In the genomic region with DNA sequence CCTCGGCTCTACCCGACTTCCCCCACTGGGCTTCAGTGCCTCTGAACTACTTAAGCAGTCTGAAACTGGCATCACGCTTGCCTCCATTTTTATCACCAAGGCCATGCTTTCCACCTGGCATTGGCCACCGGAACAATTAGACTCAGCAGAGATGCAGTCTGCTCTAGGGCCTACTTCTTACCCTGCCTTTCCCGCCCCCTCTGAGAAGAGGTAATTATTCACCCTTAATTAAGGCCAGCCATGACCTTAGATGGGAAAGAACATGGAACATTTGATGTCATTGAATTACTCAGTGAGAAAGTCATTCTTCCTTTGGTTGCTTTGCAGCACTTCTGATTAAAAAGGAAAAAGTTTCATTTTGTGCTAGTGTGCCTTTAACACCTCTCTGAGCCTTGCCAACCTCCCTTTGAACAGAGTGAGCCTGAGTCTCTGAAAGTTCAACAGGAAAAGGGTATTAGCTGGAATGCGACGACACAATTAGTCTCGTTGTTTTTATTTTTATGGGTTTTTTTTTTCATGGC, we compare ENCODE assay signal across 9 cellular contexts.
DNase-seq lines count a peak whose midpoint lies in the region; ATAC-seq and TF ChIP-seq lines count a peak whose summit lies in the region.
"Had no signal": no experiment of that assay in that cellular context is flagged by ENCODE, and none has a peak within 500 bp of the region (broad histone marks: within the 10 kb centered on the region; RNA-seq: fewer than 3 reads in every experiment).

No MANE protein-coding gene starts in this region.

- H2AFZ ChIP-seq in mammary epithelial cell (ENCODE audit: low read depth, low read length) (peak overlapping the region; percentile 22), osteoblast (ENCODE audit: low read length) (peak overlapping the region; percentile 73)

- H3K9ac ChIP-seq in mammary epithelial cell (ENCODE audit: insufficient read depth, low read length), result no peak overlapping the region

- no peak for TF ChIP-seq EP300 in transverse colon (IDR thresholded peaks at IDR 0.05; ENCODE audit: low read depth)

- H3K27ac ChIP-seq in mammary epithelial cell (ENCODE audit: insufficient read depth, low read depth, low read length) (peak overlapping the region; percentile 39), osteoblast (ENCODE audit: low read depth, low read length) (peak overlapping the region; percentile 94), transverse colon (peak overlapping the region; percentile 68 to 79 (median 74))

- H3K4me2 ChIP-seq in mammary epithelial cell (ENCODE audit: insufficient read depth, low read depth, low read length) (no peak overlapping the region), osteoblast (ENCODE audit: insufficient read depth, low read length) (peak overlapping the region; percentile 49)

- ATAC-seq in HG02642 (IDR thresholded peaks at IDR 0.05; ENCODE audit: poor library complexity, unreplicated experiment), result no peak
- no peak for ATAC-seq in GM18858 (IDR thresholded peaks at IDR 0.05; ENCODE audit: unreplicated experiment)

- peaks cover 18% of the 10 kb centered on the region for H3K4me1 ChIP-seq in mammary epithelial cell (ENCODE audit: insufficient read depth, low read length)
- H3K4me1 ChIP-seq in osteoblast (ENCODE audit: insufficient read depth, low read length), result peaks cover 25% of the 10 kb centered on the region
- H3K4me1 ChIP-seq in transverse colon, result no peaks in the 10 kb centered on the region
- H3K4me1 ChIP-seq in BE2C, result peaks cover 4% of the 10 kb centered on the region

- CTCF ChIA-PET in mammary epithelial cell (lab: Charles Lee; ENCODE audit: low non-redundant PET), result interaction anchor here (0.7 kb wide), 1 partner anchor 133 kb away, joined by 3 read pairs; no protein-coding TSS in a partner anchor

- BruUV-seq in mammary epithelial cell (replicated peaks; lab: Mats Ljungman, UMichigan), result no TSS peak

- no peaks in the 10 kb centered on the region for H3K27me3 ChIP-seq in mammary epithelial cell (ENCODE audit: insufficient read depth, low read length)
- H3K27me3 ChIP-seq in osteoblast (ENCODE audit: insufficient read depth, low read length), result no peaks in the 10 kb centered on the region
- H3K27me3 ChIP-seq in transverse colon, result peaks cover 7% of the 10 kb centered on the region
- no peaks in the 10 kb centered on the region for H3K27me3 ChIP-seq in BE2C

- dilution Hi-C loops in mammary epithelial cell (cut with HindIII; ENCODE audit: low sequenced_read_pairs), result no loop called here

- H4K20me1 ChIP-seq in mammary epithelial cell (ENCODE audit: insufficient read depth, low read length), result no peaks in the 10 kb centered on the region
- no peaks in the 10 kb centered on the region for H4K20me1 ChIP-seq in osteoblast (ENCODE audit: insufficient read depth, low read length)

- H3K36me3 ChIP-seq in mammary epithelial cell (ENCODE audit: insufficient read depth, low read length), result no peaks in the 10 kb centered on the region
- H3K36me3 ChIP-seq in osteoblast (ENCODE audit: insufficient read depth, low read length), result no peaks in the 10 kb centered on the region
- H3K36me3 ChIP-seq in transverse colon, result no peaks in the 10 kb centered on the region
- no peaks in the 10 kb centered on the region for H3K36me3 ChIP-seq in BE2C

- WGBS in mammary epithelial cell (ENCODE audit: low coverage, missing lambda C conversion rate), result 46% methylated on average over 8 of the region's 8 CpGs
- WGBS in transverse colon (ENCODE audit: low coverage in 1 of 2), 2 donors, result 54 to 57% methylated on average over 5 to 8 of the region's 8 CpGs

- TF ChIP-seq CTCF in mammary epithelial cell (conservative IDR thresholded peaks at IDR 0.05 in 1 of 2, IDR thresholded peaks at IDR 0.05 in 1 of 2; ENCODE audit: extremely low read depth in 1 of 2, insufficient read depth in 1 of 2, low read depth in 1 of 2, low read length in 2 of 2), result no peak
- no peak for TF ChIP-seq CTCF in osteoblast (IDR thresholded peaks at IDR 0.05; ENCODE audit: extremely low read depth, low read depth, low read length)
- no peak for TF ChIP-seq CTCF in transverse colon (IDR thresholded peaks at IDR 0.05)
- TF ChIP-seq CTCF in BE2C (IDR thresholded peaks at IDR 0.05; ENCODE audit: low read depth, low read length), result no peak

- TF ChIP-seq POLR2A in transverse colon (IDR thresholded peaks at IDR 0.05), result no peak

- H3K79me2 ChIP-seq in mammary epithelial cell (ENCODE audit: insufficient read depth, low read length), result no peaks in the 10 kb centered on the region
- no peaks in the 10 kb centered on the region for H3K79me2 ChIP-seq in osteoblast (ENCODE audit: insufficient read depth, low read length)

- in situ Hi-C loops in mammary epithelial cell (cut with MboI; ENCODE audit: low sequenced_read_pairs in 2 of 2), result no loop called here
- in situ Hi-C loops in transverse colon (cut with MboI; ENCODE audit: low pct_ligation_motif_present in 1 of 4, low pct_unique_long_range_greater_than_20kb in 1 of 4, low sequenced_read_pairs in 3 of 4), result no loop called here

- H3K4me3 ChIP-seq in mammary epithelial cell (replicated peaks in 1 of 3; ENCODE audit: insufficient read depth in 1 of 3, low read depth in 2 of 3, low read length in 3 of 3), result no peak overlapping the region
- H3K4me3 ChIP-seq in osteoblast (ENCODE audit: insufficient read depth, low read length), result peak overlapping the region; percentile 13
- H3K4me3 ChIP-seq in transverse colon, result no peak overlapping the region
- H3K4me3 ChIP-seq in BE2C (ENCODE audit: low read depth, low read length), result no peak overlapping the region

- DNase-seq in activated effector memory CD4-positive, alpha-beta T cell treated with anti-CD3 and anti-CD28 coated beads, Interleukin-2, amount 50 U/mL, for 16 hours, result peak; percentile 66
- no peak for DNase-seq in activated effector memory CD4-positive, alpha-beta T cell treated with Interleukin-2 at 50 U/mL for 16 hours
- DNase-seq in mammary epithelial cell, result peak; percentile 40
- DNase-seq in osteoblast (ENCODE audit: insufficient read length, low spot score, missing footprints), result no peak
- no peak for DNase-seq in transverse colon
- no peak for DNase-seq in BE2C
- DNase-seq: CD4-positive, alpha-beta T cell had no signal

- no peaks in the 10 kb centered on the region for H3K9me3 ChIP-seq in mammary epithelial cell (replicated peaks; ENCODE audit: insufficient read depth, low read length)
- H3K9me3 ChIP-seq in osteoblast (ENCODE audit: low read depth, low read length), result no peaks in the 10 kb centered on the region
- no peaks in the 10 kb centered on the region for H3K9me3 ChIP-seq in transverse colon
- H3K9me3 ChIP-seq in BE2C, result no peaks in the 10 kb centered on the region

- intact Hi-C loops in mammary epithelial cell (cut with micrococcal nuclease) (loop anchor here (1.0 kb wide), 3 partner anchors 13 to 33 kb away; no protein-coding TSS in a partner anchor), transverse colon (cut with DNase I; ENCODE audit: low total_unique reads) (no loop called here)

Comparison
In these comparisons a context has a peak if more than half of its experiments do, and no peak if none do; other contexts are left out.
1. DNase-seq: peak in activated effector memory CD4-positive, alpha-beta T cell treated with anti-CD3 and anti-CD28 coated beads, Interleukin-2, amount 50 U/mL, for 16 hours (single experiment) and mammary epithelial cell (single experiment); none in activated effector memory CD4-positive, alpha-beta T cell treated with Interleukin-2 at 50 U/mL for 16 hours (single experiment), osteoblast (single experiment), transverse colon (single experiment) and BE2C (single experiment).
2. H3K27ac ChIP-seq: peak in every context shown above with its lines; median percentile 94 in osteoblast; 74 in transverse colon; 39 in mammary epithelial cell.